Comparison of ENCODE assay signal across 27 cellular contexts in genomic region chr22:44582016-44582415, GRCh38.
DNase-seq lines count a peak whose midpoint lies in the region; ATAC-seq and TF ChIP-seq lines count a peak whose summit lies in the region.
"Had no signal": no experiment of that assay in that cellular context is flagged by ENCODE, and none has a peak within 500 bp of the region (broad histone marks: within the 10 kb centered on the region; RNA-seq: fewer than 3 reads in every experiment).

No MANE protein-coding gene starts in this region.

- 89 to 90% methylated on average over 10 of the region's 10 CpGs for WGBS in heart right ventricle, 2 donors
- no CpG with 5 or more reads among the region's 10 CpGs for whole genome bisulfite sequencing in neuronal stem cell (ENCODE audit: extremely low coverage in 2 of 2, insufficient read length in 2 of 2, insufficient replicate concordance in 1 of 2), 2 donors
- 87 to 88% methylated on average over 10 of the region's 10 CpGs for whole genome bisulfite sequencing in aorta, 2 donors

- no peak overlapping the region for H3K4ac ChIP-seq in neuronal stem cell (ENCODE audit: low read length)

- no peak overlapping the region for H3K4me2 ChIP-seq in neuronal stem cell (ENCODE audit: insufficient read depth, low read length, poor library complexity, severe bottlenecking)
- H3K4me2 ChIP-seq: GM23338, PC-9 had no signal

- H3K79me1 ChIP-seq in neuronal stem cell (ENCODE audit: low read depth, low read length), result no peaks in the 10 kb centered on the region

- no peak overlapping the region for H4K8ac ChIP-seq in neuronal stem cell (ENCODE audit: low read depth, low read length)

- H3K27ac ChIP-seq in heart right ventricle (no peak overlapping the region), neuronal stem cell (replicated peaks; ENCODE audit: low read length) (no peak overlapping the region), aorta (ENCODE audit: low read depth in 1 of 2, low read length in 2 of 2) (no peak overlapping the region), caudate nucleus (ENCODE audit: low read depth, low read length) (no peak overlapping the region)
- H3K27ac ChIP-seq: breast epithelium, PC-9, tibial artery had no signal

- peak overlapping the region; percentile 49 for H2BK15ac ChIP-seq in neuronal stem cell (ENCODE audit: low read length)

- H3K4me3 ChIP-seq in heart right ventricle (no peak overlapping the region), neuronal stem cell (ENCODE audit: low read length in 2 of 2) (no peak overlapping the region), aorta (ENCODE audit: low read length in 2 of 2) (no peak overlapping the region)
- H3K4me3 ChIP-seq: breast epithelium, GM23338, PC-9, tibial artery had no signal

- no peak overlapping the region for H2AFZ ChIP-seq in neuronal stem cell (ENCODE audit: low read length)
- H2AFZ ChIP-seq: GM23338, PC-9 had no signal

- H3K4me1 ChIP-seq in heart right ventricle, result no peaks in the 10 kb centered on the region
- H3K4me1 ChIP-seq in neuronal stem cell (ENCODE audit: control insufficient read depth in 2 of 2, insufficient read depth in 1 of 2, low read depth in 1 of 2, low read length in 2 of 2), result peaks cover 5 to 6% of the 10 kb centered on the region in 2 donors
- no peaks in the 10 kb centered on the region for H3K4me1 ChIP-seq in aorta (ENCODE audit: control insufficient read depth in 1 of 2, insufficient read depth in 2 of 2, low read length in 2 of 2)
- H3K4me1 ChIP-seq: breast epithelium had no signal

- H3K18ac ChIP-seq in neuronal stem cell (ENCODE audit: low read length), result peak overlapping the region; percentile 80

- no peaks in the 10 kb centered on the region for H3K9me3 ChIP-seq in heart right ventricle
- H3K9me3 ChIP-seq in neuronal stem cell (replicated peaks in 1 of 2; ENCODE audit: control insufficient read depth in 2 of 2, insufficient read depth in 1 of 2, low read depth in 1 of 2, low read length in 2 of 2), result no peaks in the 10 kb centered on the region
- no peaks in the 10 kb centered on the region for H3K9me3 ChIP-seq in aorta (ENCODE audit: control insufficient read depth, low read length)
- H3K9me3 ChIP-seq: breast epithelium, tibial artery had no signal

- H3K23ac ChIP-seq in neuronal stem cell (ENCODE audit: low read depth, low read length, poor library complexity), result no peak overlapping the region

- DNase-seq in left ventricle myocardium superior (peak; percentile 8), heart right ventricle (no peak), ecto neural progenitor cell (ENCODE audit: low spot score) (peak; percentile 32), neuronal stem cell (ENCODE audit: low spot score) (no peak), aorta (peak; percentile 19 to 56), caudate nucleus (lab: John Stamatoyannopoulos, UW) (no peak)
- DNase-seq in stimulated activated CD4-positive, alpha-beta T cell treated with anti-CD3 and anti-CD28 coated beads, Interleukin-2, amount 100 ng/mL, for 48 hours, result no peak
- DNase-seq: ACHN; activated CD4-positive, alpha-beta memory T cell treated with anti-CD3 and anti-CD28 coated beads, Interleukin-2, amount 10 ng/mL, durations not matched to agents 7 days and 5 days; activated CD4-positive, alpha-beta T cell treated with anti-CD3 and anti-CD28 coated beads for 1 hour; activated CD8-positive, alpha-beta memory T cell treated with anti-CD3 and anti-CD28 coated beads, Interleukin-2, amount 50 U/mL, for 4 hours; DMS 273 treated with DMSO at 0.1 percent for 48 hours; effector memory CD4-positive, alpha-beta T cell; EL; naive thymus-derived CD4-positive, alpha-beta T cell; NCI-H146; NCI-H2107; NCI-H345; PC-9; SHP77; T-helper 2 cell had no signal

- no peak overlapping the region for H2BK5ac ChIP-seq in neuronal stem cell (ENCODE audit: low read length)

- H3K36me3 ChIP-seq in heart right ventricle (no peaks in the 10 kb centered on the region), neuronal stem cell (replicated peaks in 1 of 2; ENCODE audit: control insufficient read depth in 2 of 2, insufficient read depth in 2 of 2, low read length in 2 of 2) (no peaks in the 10 kb centered on the region), aorta (ENCODE audit: control insufficient read depth in 1 of 2, insufficient read depth in 2 of 2, low read length in 1 of 2) (no peaks in the 10 kb centered on the region)
- H3K36me3 ChIP-seq: breast epithelium, tibial artery had no signal

- H3K9ac ChIP-seq in neuronal stem cell (ENCODE audit: low read depth, low read length, poor library complexity), result no peak overlapping the region

- TF ChIP-seq CTCF in heart right ventricle (IDR thresholded peaks at IDR 0.05), result no peak

- H2AK5ac ChIP-seq in neuronal stem cell (ENCODE audit: low read depth, low read length), result peak overlapping the region; percentile 14

- no peak for ATAC-seq in left ventricle myocardium superior
- ATAC-seq in heart right ventricle, result no peak
- no peak for ATAC-seq in aorta (ENCODE audit: low FRiP score)
- ATAC-seq in HG02759 (IDR thresholded peaks at IDR 0.05; ENCODE audit: unreplicated experiment), result no peak
- ATAC-seq: activated naive CD4-positive, alpha-beta T cell treated with anti-CD3 and anti-CD28 coated beads, Interleukin-2, amount 50 U/mL, for 72 hours; activated T-helper 17 cell treated with anti-CD3 and anti-CD28 coated beads, Interleukin-2, amount 50 U/mL, for 72 hours; GM23338; naive thymus-derived CD4-positive, alpha-beta T cell had no signal

- H3K14ac ChIP-seq in neuronal stem cell (ENCODE audit: low read length), result peak overlapping the region; percentile 63

- no peak overlapping the region for H2BK12ac ChIP-seq in neuronal stem cell (ENCODE audit: low read length)

- H2BK120ac ChIP-seq in neuronal stem cell (ENCODE audit: low read depth, low read length), result no peak overlapping the region

- H4K91ac ChIP-seq in neuronal stem cell (ENCODE audit: low read depth, low read length, poor library complexity), result no peak overlapping the region

- intact Hi-C loops in left ventricle myocardium superior (cut with micrococcal nuclease), result no loop called here
- intact Hi-C loops in heart right ventricle (cut with DNase I), result no loop called here
- intact Hi-C loops in aorta (cut with DNase I), result no loop called here

- peaks cover 0 to 16% (median 6%) of the 10 kb centered on the region in 7 donors for H3K27me3 ChIP-seq in heart right ventricle
- H3K27me3 ChIP-seq in neuronal stem cell (ENCODE audit: control insufficient read depth in 3 of 3, insufficient read depth in 3 of 3, low read depth in 1 of 3, low read length in 3 of 3), result peaks cover 0 to 24% (median 0%) of the 10 kb centered on the region in 3 experiments
- no peaks in the 10 kb centered on the region for H3K27me3 ChIP-seq in aorta (ENCODE audit: control insufficient read depth in 1 of 2, insufficient read depth in 2 of 2, low read length in 1 of 2)

Comparison
In these comparisons a context has a peak if more than half of its experiments do, and no peak if none do; other contexts are left out.
1. DNase-seq: peak in left ventricle myocardium superior (single experiment), ecto neural progenitor cell (single experiment) and aorta (2 of 2); none in heart right ventricle (0 of 2), neuronal stem cell (single experiment), caudate nucleus (0 of 61) and stimulated activated CD4-positive, alpha-beta T cell treated with anti-CD3 and anti-CD28 coated beads, Interleukin-2, amount 100 ng/mL, for 48 hours (0 of 2).